9 cellular contexts compared by ENCODE assay signal in genomic region chr11:113774174-113774503, GRCh38. TPM values are rescaled to one million over a fixed set of nuclear protein-coding genes. Genes with fewer than 3 reads are reported as not detected.
DNase-seq lines count a peak whose midpoint lies in the region; ATAC-seq and TF ChIP-seq lines count a peak whose summit lies in the region.
"Had no signal": no experiment of that assay in that cellular context is flagged by ENCODE, and none has a peak within 500 bp of the region (broad histone marks: within the 10 kb centered on the region; RNA-seq: fewer than 3 reads in every experiment).

No MANE protein-coding gene starts in this region.

- peak overlapping the region; percentile 91 for H3K9ac ChIP-seq in adipocyte (ENCODE audit: low read length)

- H3K4me1 Mint-ChIP-seq in activated CD8-positive, alpha-beta memory T cell treated with anti-CD3 and anti-CD28 coated beads, Interleukin-2, amount 10 ng/mL, durations not matched to agents 7 days and 5 days: peaks cover 31% of the 10 kb centered on the region

- CTCF ChIA-PET in activated CD8-positive, alpha-beta memory T cell treated with anti-CD3 and anti-CD28 coated beads, Interleukin-2, amount 10 ng/mL, durations not matched to agents 7 days and 5 days (lab: Charles Lee): interaction anchor here (1.0 to 1.6 kb wide), 5 partner anchors 9 to 460 kb away, joined by 3 to 18 read pairs (median 7); partner anchors contain the start of gene TTC12

- H3K4me1 ChIP-seq in adipocyte (ENCODE audit: control insufficient read depth, insufficient read depth, low read length) (peaks cover 11% of the 10 kb centered on the region), left lung (peaks cover 0 to 20% of the 10 kb centered on the region in 2 donors), thymus (ENCODE audit: control insufficient read depth, insufficient read depth, low read length) (peaks cover 6% of the 10 kb centered on the region)

- H3K27me3 ChIP-seq in adipocyte (replicated peaks; ENCODE audit: control insufficient read depth, insufficient read depth, low read length) (no peaks in the 10 kb centered on the region), left lung (no peaks in the 10 kb centered on the region), thymus (ENCODE audit: control insufficient read depth, insufficient read depth) (no peaks in the 10 kb centered on the region)

- H3K9me3 ChIP-seq in adipocyte (ENCODE audit: control insufficient read depth, low read length): no peaks in the 10 kb centered on the region
- H3K9me3 ChIP-seq in left lung: no peaks in the 10 kb centered on the region
- H3K9me3 ChIP-seq in thymus (ENCODE audit: control insufficient read depth): no peaks in the 10 kb centered on the region

- intact Hi-C loops in left lung (cut with DNase I): no loop called here

- peak overlapping the region; percentile 100 for H3K4me3 Mint-ChIP-seq in activated CD8-positive, alpha-beta memory T cell treated with anti-CD3 and anti-CD28 coated beads, Interleukin-2, amount 10 ng/mL, durations not matched to agents 7 days and 5 days

- H3K4me3 ChIP-seq in adipocyte (ENCODE audit: low read length) (peak overlapping the region; percentile 90), left lung (peak overlapping the region; percentile 64 to 71), thymus (ENCODE audit: low read length) (peak overlapping the region; percentile 87)

- peaks cover 3% of the 10 kb centered on the region for H3K36me3 Mint-ChIP-seq in activated CD8-positive, alpha-beta memory T cell treated with anti-CD3 and anti-CD28 coated beads, Interleukin-2, amount 10 ng/mL, durations not matched to agents 7 days and 5 days

- peak overlapping the region; percentile 69 for H3K27ac Mint-ChIP-seq in activated CD8-positive, alpha-beta memory T cell treated with anti-CD3 and anti-CD28 coated beads, Interleukin-2, amount 10 ng/mL, durations not matched to agents 7 days and 5 days

- no peaks in the 10 kb centered on the region for H3K9me3 Mint-ChIP-seq in activated CD8-positive, alpha-beta memory T cell treated with anti-CD3 and anti-CD28 coated beads, Interleukin-2, amount 10 ng/mL, durations not matched to agents 7 days and 5 days (ENCODE audit: low read depth)

- WGBS in thymus: 0% methylated on average over 1 of the region's 1 CpG

- no peak for ATAC-seq in activated CD8-positive, alpha-beta memory T cell treated with anti-CD3 and anti-CD28 coated beads, Interleukin-2, amount 10 ng/mL, durations not matched to agents 7 days and 5 days
- ATAC-seq in left lung: no peak

- DNase-seq in activated CD8-positive, alpha-beta memory T cell treated with anti-CD3 and anti-CD28 coated beads, Interleukin-2, amount 10 ng/mL, durations not matched to agents 7 days and 5 days: no peak
- no peak for DNase-seq in activated CD8-positive, alpha-beta memory T cell treated with anti-CD3 and anti-CD28 coated beads, Interleukin-2, amount 50 U/mL, for 48 hours
- no peak for DNase-seq in adipocyte (ENCODE audit: low read depth)
- no peak for DNase-seq in left lung
- no peak for DNase-seq in mucosa of gallbladder (ENCODE audit: low spot score)
- no peak for DNase-seq in NCI-H2196 treated with DMSO at 0.1 percent for 48 hours (lab: John Stamatoyannopoulos, UW; ENCODE audit: unreplicated experiment)
- DNase-seq in NCI-H446 treated with DMSO at 0.1 percent for 48 hours (lab: John Stamatoyannopoulos, UW): no peak

- H3K36me3 ChIP-seq in adipocyte (ENCODE audit: control insufficient read depth, insufficient read depth, low read length, severe bottlenecking) (peaks cover 2% of the 10 kb centered on the region), left lung (peaks cover 0 to 12% of the 10 kb centered on the region in 2 donors), thymus (ENCODE audit: control insufficient read depth, insufficient read depth) (no peaks in the 10 kb centered on the region)

- TF ChIP-seq CTCF in left lung (IDR thresholded peaks at IDR 0.05): no peak

- H3K27ac ChIP-seq in left lung (peak overlapping the region; percentile 63 to 80), thymus (ENCODE audit: low read depth) (no peak overlapping the region)

- peaks cover 3% of the 10 kb centered on the region for H3K27me3 Mint-ChIP-seq in activated CD8-positive, alpha-beta memory T cell treated with anti-CD3 and anti-CD28 coated beads, Interleukin-2, amount 10 ng/mL, durations not matched to agents 7 days and 5 days

RNA-seq across cellular contexts. Expression of gene ZW10, which starts 0.6 kb away (rescaled TPM):
- 10 to 100 TPM; 17.3 to 20.8 TPM for total RNA-seq in activated CD8-positive, alpha-beta memory T cell treated with anti-CD3 and anti-CD28 coated beads, Interleukin-2, amount 10 ng/mL, durations not matched to agents 7 days and 5 days
- 10 to 100 TPM; 10.3 to 14.1 TPM for total RNA-seq in left lung
- 6.0 TPM for polyA plus RNA-seq in thymus
- total RNA-seq in mucosa of gallbladder: 10.3 TPM

RNA-seq across cellular contexts. Expression of gene CLDN25, which starts 5.5 kb away (rescaled TPM):
- not detected for total RNA-seq in activated CD8-positive, alpha-beta memory T cell treated with anti-CD3 and anti-CD28 coated beads, Interleukin-2, amount 10 ng/mL, durations not matched to agents 7 days and 5 days
- total RNA-seq in left lung: not detected
- polyA plus RNA-seq in thymus: not detected
- not detected for total RNA-seq in mucosa of gallbladder
- total RNA-seq: myocyte had no signal
